ENCODE assay signal across 37 cellular contexts in genomic region chr16:16164244-16164643, GRCh38. TPM values are rescaled to one million over a fixed set of nuclear protein-coding genes. Genes with fewer than 3 reads are reported as not detected.
"Had no signal": no experiment of that assay in that cellular context is flagged by ENCODE, and none has a peak within 500 bp of the region (broad histone marks: within the 10 kb centered on the region; RNA-seq: fewer than 3 reads in every experiment).

No MANE protein-coding gene starts in this region.

- DNase-seq: activated CD4-positive, alpha-beta memory T cell treated with anti-CD3 and anti-CD28 coated beads, Interleukin-2, amount 10 ng/mL, durations not matched to agents 7 days and 5 days; activated CD4-positive, alpha-beta T cell treated with anti-CD3 and anti-CD28 coated beads for 1 hour; activated CD4-positive, alpha-beta T cell treated with anti-CD3 and anti-CD28 coated beads for 48 hours; activated CD4-positive, CD25-positive, alpha-beta regulatory T cell; activated effector memory CD4-positive, alpha-beta T cell treated with anti-CD3 and anti-CD28 coated beads, Interleukin-2, amount 50 U/mL, for 16 hours; activated naive CD4-positive, alpha-beta T cell; activated naive CD4-positive, alpha-beta T cell treated with anti-CD3 and anti-CD28 coated beads, Interleukin-2, amount 50 U/mL, for 16 hours; activated naive CD8-positive, alpha-beta T cell treated with anti-CD3 and anti-CD28 coated beads for 36 hours; activated T-cell treated with anti-CD3 and anti-CD28 coated beads, Interleukin-2, amount 50 U/mL, for 1 hour; activated T-cell treated with anti-CD3 and anti-CD28 coated beads, Interleukin-2, amount 50 U/mL, for 72 hours; amniotic stem cell; aorta; brain microvascular endothelial cell; central memory CD4-positive, alpha-beta T cell; MG63; NCI-H1048; NCI-H1417; NCI-H146; NCI-H187; NCI-H2029 treated with DMSO at 0.1 percent for 48 hours; NCI-H2107; NCI-H2171; NCI-H510A; NCI-H526; NCI-H748 treated with DMSO at 0.1 percent for 48 hours; NK-92 treated with Interleukin-12 subunit alpha and Interleukin-12 subunit beta, amount 100 ng/mL, for 24 hours; PC-9; Right ventricle myocardium superior; SW 1271; T1000 had no signal

- H3K4me3 ChIP-seq: MG63, PC-9 had no signal

- H3K36me3 ChIP-seq: brain microvascular endothelial cell, MG63 had no signal

- H3K4me2 ChIP-seq: PC-9 had no signal

- H3K27me3 ChIP-seq: brain microvascular endothelial cell, MG63 had no signal

- ATAC-seq: activated T-cell treated with anti-CD3 and anti-CD28 coated beads, Interleukin-2, amount 50 U/mL, for 72 hours; activated T-helper 17 cell treated with anti-CD3 and anti-CD28 coated beads, Interleukin-2, amount 50 U/mL, for 72 hours had no signal

- H3K27ac ChIP-seq: brain microvascular endothelial cell, PC-9, VCaP had no signal

- FAIRE-seq: colon, RCC 7860, TTC549 had no signal

- H3K9me3 ChIP-seq: MG63 had no signal

- H2AFZ ChIP-seq: PC-9 had no signal

RNA-seq across cellular contexts. Expression of gene ABCC6, which starts 59.0 kb away (rescaled TPM):
- total RNA-seq: activated CD8-positive, alpha-beta memory T cell treated with anti-CD3 and anti-CD28 coated beads for 36 hours; activated naive CD8-positive, alpha-beta T cell treated with anti-CD3 and anti-CD28 coated beads for 36 hours; activated T-cell treated with anti-CD3 and anti-CD28 coated beads, Interleukin-2, amount 50 U/mL, for 72 hours; T-helper 2 cell treated with Interferon-gamma antibody and Interleukin-4, amounts not matched to agents 100 ng/mL and 5 ng/mL, for 36 hours had no signal
